In the genomic region with DNA sequence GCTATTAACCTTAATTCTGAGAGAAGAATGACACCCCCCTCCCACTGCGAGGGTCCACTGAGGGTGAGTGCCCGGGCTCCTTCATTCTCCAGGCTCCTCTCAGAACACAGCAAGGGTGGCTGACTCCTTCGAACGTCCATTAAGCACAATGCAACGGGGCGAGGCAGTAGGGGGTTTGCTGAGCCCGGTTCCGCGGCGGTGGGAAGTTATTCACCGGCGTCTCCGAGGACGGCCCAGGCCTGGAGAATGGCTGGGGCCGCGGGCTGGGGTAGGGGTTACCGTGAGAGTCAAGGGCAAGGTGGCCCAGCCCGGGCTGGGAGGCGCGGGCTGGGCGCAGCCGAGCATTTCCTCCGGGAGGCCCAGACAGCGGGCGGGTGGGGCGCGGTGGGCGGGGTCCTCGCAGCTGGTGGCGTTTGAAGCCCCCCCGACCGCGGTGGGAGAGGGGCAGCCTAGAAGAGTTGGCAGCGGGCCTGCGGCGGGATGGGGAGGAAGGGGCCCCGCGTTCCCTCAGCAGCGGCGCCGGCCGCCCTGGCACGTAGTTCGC, we compare ENCODE assay signal across 8 cellular contexts. TPM values are rescaled to one million over a fixed set of nuclear protein-coding genes. Genes with fewer than 3 reads are reported as not detected.
A peak's percentile ranks its signal among the peaks of the same experiment; 100 is the strongest.
DNase-seq lines count a peak whose midpoint lies in the region; ATAC-seq and TF ChIP-seq lines count a peak whose summit lies in the region.

No MANE protein-coding gene starts in this region.

- intact Hi-C loops in CD14-positive monocyte (cut with micrococcal nuclease), result loop anchor here (2.0 to 5.0 kb wide), 6 partner anchors 37 to 333 kb away; partner anchors contain the start of gene MTMR10 (in 1 of the 2)
- intact Hi-C loops in activated T-helper 1 cell treated with anti-CD3 and anti-CD28 coated beads, Interleukin-12 subunit alpha, Interleukin-12 subunit beta, Interleukin-2, Interleukin-4 antibody, amounts not matched to agents 30 ng/mL and 10 ng/mL and 1 ng/mL, durations not matched to agents 14 hours and 24 hours and 36 hours (cut with micrococcal nuclease), result loop anchor here (5.0 to 10.0 kb wide), 2 partner anchors 333 to 421 kb away; partner anchors contain the start of genes FAN1 and MTMR10

- ATAC-seq in GM21515 (IDR thresholded peaks at IDR 0.05; ENCODE audit: unreplicated experiment) (peak; percentile 3), upper lobe of left lung (ENCODE audit: low FRiP score in 2 of 2) (peak in 1 of 2 donors; percentile 14)

- peak overlapping the region; percentile 84 to 95 (median 93) for H3K27ac Mint-ChIP-seq in CD14-positive monocyte
- H3K27ac Mint-ChIP-seq in activated T-helper 1 cell treated with anti-CD3 and anti-CD28 coated beads, Interleukin-12 subunit alpha, Interleukin-12 subunit beta, Interleukin-2, Interleukin-4 antibody, amounts not matched to agents 30 ng/mL and 10 ng/mL and 1 ng/mL, durations not matched to agents 14 hours and 24 hours and 36 hours, result peak overlapping the region; percentile 94
- H3K27ac Mint-ChIP-seq in neural crest cell (ENCODE audit: unreplicated experiment), result peak overlapping the region; percentile 19

- H3K9me3 Mint-ChIP-seq in CD14-positive monocyte (peaks cover 0 to 6% (median 4%) of the 10 kb centered on the region in 7 donors), neural crest cell (peaks cover 3% of the 10 kb centered on the region)
- H3K9me3 Mint-ChIP-seq in activated T-helper 1 cell treated with anti-CD3 and anti-CD28 coated beads, Interleukin-12 subunit alpha, Interleukin-12 subunit beta, Interleukin-2, Interleukin-4 antibody, amounts not matched to agents 30 ng/mL and 10 ng/mL and 1 ng/mL, durations not matched to agents 14 hours and 24 hours and 36 hours, result peaks cover 7% of the 10 kb centered on the region

- H3K4me3 ChIP-seq in fibroblast of villous mesenchyme (ENCODE audit: low read depth, low read length) (peak overlapping the region; percentile 72), upper lobe of left lung (peak overlapping the region; percentile 29 to 93 (median 71))

- H3K27ac ChIP-seq in upper lobe of left lung, result peak overlapping the region; percentile 97 to 100 (median 98)

- H3K4me1 Mint-ChIP-seq in CD14-positive monocyte (peaks cover 53% of the 10 kb centered on the region), neural crest cell (peaks cover 36% of the 10 kb centered on the region)
- H3K4me1 Mint-ChIP-seq in activated T-helper 1 cell treated with anti-CD3 and anti-CD28 coated beads, Interleukin-12 subunit alpha, Interleukin-12 subunit beta, Interleukin-2, Interleukin-4 antibody, amounts not matched to agents 30 ng/mL and 10 ng/mL and 1 ng/mL, durations not matched to agents 14 hours and 24 hours and 36 hours (ENCODE audit: low read depth), result peaks cover 57% of the 10 kb centered on the region

- no peak for TF ChIP-seq POLR2A in upper lobe of left lung (IDR thresholded peaks at IDR 0.05)

- no peaks in the 10 kb centered on the region for H3K36me3 ChIP-seq in upper lobe of left lung

- 1 to 3% methylated on average over 12 to 24 of the region's 44 CpGs for WGBS in upper lobe of left lung, 2 donors

- DNase-seq in CD14-positive monocyte (ENCODE audit: low spot score) (no peak), MV-4-11 (lab: John Stamatoyannopoulos, UW) (peak; percentile 31), fibroblast of villous mesenchyme (ENCODE audit: low read depth) (peak; percentile 64), neural crest cell (ENCODE audit: low read depth, low spot score) (peak; percentile 26), upper lobe of left lung (peak in 1 of 2 donors; percentile 73)
- peak; percentile 41 for DNase-seq in activated T-helper 1 cell treated with anti-CD3 and anti-CD28 coated beads, Interleukin-12 subunit alpha, Interleukin-12 subunit beta, Interleukin-2, Interleukin-4 antibody, amounts not matched to agents 30 ng/mL and 10 ng/mL and 1 ng/mL, durations not matched to agents 14 hours and 24 hours and 36 hours (ENCODE audit: low spot score)
- DNase-seq in central memory CD4-positive, alpha-beta T cell, result no peak

- H3K36me3 Mint-ChIP-seq in CD14-positive monocyte (peaks cover 10 to 21% of the 10 kb centered on the region in 2 donors), neural crest cell (ENCODE audit: low read depth) (no peaks in the 10 kb centered on the region)
- H3K36me3 Mint-ChIP-seq in activated T-helper 1 cell treated with anti-CD3 and anti-CD28 coated beads, Interleukin-12 subunit alpha, Interleukin-12 subunit beta, Interleukin-2, Interleukin-4 antibody, amounts not matched to agents 30 ng/mL and 10 ng/mL and 1 ng/mL, durations not matched to agents 14 hours and 24 hours and 36 hours (ENCODE audit: low read depth), result peaks cover 25% of the 10 kb centered on the region

- H3K9me3 ChIP-seq in upper lobe of left lung, result no peaks in the 10 kb centered on the region

- TF ChIP-seq EP300 in upper lobe of left lung (IDR thresholded peaks at IDR 0.05), result no peak

- TF ChIP-seq CTCF in CD14-positive monocyte (IDR thresholded peaks at IDR 0.05) (no peak), fibroblast of villous mesenchyme (IDR thresholded peaks at IDR 0.05; ENCODE audit: insufficient read depth, low read depth, low read length) (no peak), neural crest cell (conservative IDR thresholded peaks at IDR 0.05) (no peak), upper lobe of left lung (IDR thresholded peaks at IDR 0.05) (no peak)

- H3K27me3 Mint-ChIP-seq in CD14-positive monocyte (ENCODE audit: low read depth in 3 of 3), result no peaks in the 10 kb centered on the region
- H3K27me3 Mint-ChIP-seq in activated T-helper 1 cell treated with anti-CD3 and anti-CD28 coated beads, Interleukin-12 subunit alpha, Interleukin-12 subunit beta, Interleukin-2, Interleukin-4 antibody, amounts not matched to agents 30 ng/mL and 10 ng/mL and 1 ng/mL, durations not matched to agents 14 hours and 24 hours and 36 hours (ENCODE audit: insufficient read depth), result no peaks in the 10 kb centered on the region
- peaks cover 15% of the 10 kb centered on the region for H3K27me3 Mint-ChIP-seq in neural crest cell (ENCODE audit: low read depth)

- H3K4me3 Mint-ChIP-seq in CD14-positive monocyte (peak overlapping the region; percentile 90 to 93), neural crest cell (peak overlapping the region; percentile 90)
- H3K4me3 Mint-ChIP-seq in activated T-helper 1 cell treated with anti-CD3 and anti-CD28 coated beads, Interleukin-12 subunit alpha, Interleukin-12 subunit beta, Interleukin-2, Interleukin-4 antibody, amounts not matched to agents 30 ng/mL and 10 ng/mL and 1 ng/mL, durations not matched to agents 14 hours and 24 hours and 36 hours, result peak overlapping the region; percentile 94

- peaks cover 25 to 32% (median 25%) of the 10 kb centered on the region in 4 donors for H3K4me1 ChIP-seq in upper lobe of left lung

- no peaks in the 10 kb centered on the region for H3K27me3 ChIP-seq in upper lobe of left lung

RNA-seq across cellular contexts. Expression of gene KLF13, which starts 1.1 kb away (rescaled TPM):
- polyA plus RNA-seq in CD14-positive monocyte, result 10 to 100 TPM; 22.5 to 28.0 TPM
- 129 and 137 TPM in 2 replicates for total RNA-seq in activated T-helper 1 cell treated with anti-CD3 and anti-CD28 coated beads, Interleukin-12 subunit alpha, Interleukin-12 subunit beta, Interleukin-2, Interleukin-4 antibody, amounts not matched to agents 30 ng/mL and 10 ng/mL and 1 ng/mL, durations not matched to agents 14 hours and 24 hours and 36 hours
- total RNA-seq in fibroblast of villous mesenchyme, result 13.8 and 25.4 TPM in 2 replicates
- 43.3 and 44.6 TPM in 2 replicates for total RNA-seq in neural crest cell
- total RNA-seq in upper lobe of left lung, result 100 to 1,000 TPM; 103 to 231 (median 147) TPM

Comparison
In these comparisons a context has a peak if more than half of its experiments do, and no peak if none do; other contexts are left out.
1. DNase-seq: peak in MV-4-11 (single experiment), activated T-helper 1 cell treated with anti-CD3 and anti-CD28 coated beads, Interleukin-12 subunit alpha, Interleukin-12 subunit beta, Interleukin-2, Interleukin-4 antibody, amounts not matched to agents 30 ng/mL and 10 ng/mL and 1 ng/mL, durations not matched to agents 14 hours and 24 hours and 36 hours (single experiment), fibroblast of villous mesenchyme (single experiment) and neural crest cell (single experiment); none in CD14-positive monocyte (single experiment) and central memory CD4-positive, alpha-beta T cell (single experiment).
2. H3K27ac Mint-ChIP-seq: peak in every context shown above with its lines; median percentile 94 in activated T-helper 1 cell treated with anti-CD3 and anti-CD28 coated beads, Interleukin-12 subunit alpha, Interleukin-12 subunit beta, Interleukin-2, Interleukin-4 antibody, amounts not matched to agents 30 ng/mL and 10 ng/mL and 1 ng/mL, durations not matched to agents 14 hours and 24 hours and 36 hours; 93 in CD14-positive monocyte; 19 in neural crest cell.
3. Peak in every context shown above with its lines, with median percentiles within 50 percentile points of each other: H3K4me3 Mint-ChIP-seq.